28 cellular contexts compared by ENCODE assay signal in the genomic region with DNA sequence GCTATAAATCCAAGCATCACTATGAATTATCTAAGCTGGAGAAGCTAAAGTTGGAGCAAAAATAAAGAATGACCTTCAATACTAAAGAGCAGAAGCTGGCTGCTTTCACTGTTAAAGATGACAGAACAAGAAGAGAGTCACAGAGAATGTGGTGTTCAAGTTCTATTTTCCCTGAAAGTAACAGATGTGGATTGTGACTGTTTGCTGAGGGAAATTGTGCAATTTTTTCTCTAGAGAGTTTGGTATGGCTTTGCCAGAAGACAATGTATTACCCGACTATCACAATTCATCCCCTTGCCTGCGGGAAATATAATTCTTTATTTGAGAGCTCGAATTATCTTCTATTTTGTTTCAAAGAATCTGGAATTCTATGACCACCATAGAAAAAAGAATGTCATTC.
A peak's percentile ranks its signal among the peaks of the same experiment; 100 is the strongest.
DNase-seq lines count a peak whose midpoint lies in the region; TF ChIP-seq lines count a peak whose summit lies in the region.
"Had no signal": no experiment of that assay in that cellular context is flagged by ENCODE, and none has a peak within 500 bp of the region (broad histone marks: within the 10 kb centered on the region; RNA-seq: fewer than 3 reads in every experiment).

No MANE protein-coding gene starts in this region.

- no peak for TF ChIP-seq CTCF in fibroblast of pulmonary artery (IDR thresholded peaks at IDR 0.05; ENCODE audit: low read length, missing control alignments)

- peak; percentile 31 for DNase-seq in NCI-H1694 treated with DMSO at 0.1 percent for 48 hours (lab: John Stamatoyannopoulos, UW)
- no peak for DNase-seq in NCI-H1694 (lab: John Stamatoyannopoulos, UW)
- peak; percentile 14 for DNase-seq in SK-N-MC (ENCODE audit: low read depth, low spot score)
- peak; percentile 17 for DNase-seq in fibroblast of pulmonary artery (ENCODE audit: low read depth)
- DNase-seq in stromal cell of bone marrow (ENCODE audit: low read depth) = peak; percentile 6
- no peak for DNase-seq in HuH-7.5 (ENCODE audit: low spot score)
- no peak for DNase-seq in COLO829 (ENCODE audit: low spot score)
- DNase-seq in NCI-H82 (lab: John Stamatoyannopoulos, UW) = no peak
- DNase-seq: activated CD4-positive, alpha-beta T cell treated with anti-CD3 and anti-CD28 coated beads for 36 hours; activated naive CD4-positive, alpha-beta T cell treated with Interleukin-2 at 50 U/mL for 16 hours; activated T-cell treated with anti-CD3 and anti-CD28 coated beads, Interleukin-2, amount 50 U/mL, for 4 hours; amygdala; caudate nucleus; COR-L47; DMS79 treated with DMSO at 0.1 percent for 48 hours; foreskin melanocyte; kidney; mammary epithelial cell; NCI-H1417 treated with DMSO at 0.1 percent for 48 hours; NCI-H526 treated with DMSO at 0.1 percent for 48 hours; nucleus accumbens; OCI-M1; spleen; stimulated activated CD4-positive, alpha-beta T cell treated with anti-CD3 and anti-CD28 coated beads, Interleukin-4, amount 100 ng/mL, for 24 hours; stimulated activated naive CD4-positive, alpha-beta T cell treated with Interleukin-2 at 50 U/mL for 16 hours; tibial artery had no signal

- H3K9me3 ChIP-seq in SK-N-MC (ENCODE audit: low read depth, low read length) = no peaks in the 10 kb centered on the region
- H3K9me3 ChIP-seq: spleen, tibial artery had no signal

- H3K4me3 ChIP-seq in SK-N-MC (0 out of 2 replicates have a peak overlapping the region, but pooled peaks have one; percentile 7), fibroblast of pulmonary artery (replicated peaks; ENCODE audit: low read depth, low read length) (no peak overlapping the region)
- H3K4me3 ChIP-seq: GM12878, spleen, tibial artery had no signal

- H3K36me3 ChIP-seq in SK-N-MC (ENCODE audit: insufficient read depth, low read length) = no peaks in the 10 kb centered on the region
- H3K36me3 ChIP-seq: spleen, tibial artery had no signal

- no peak overlapping the region for H3K9ac ChIP-seq in SK-N-MC (ENCODE audit: insufficient read length)

- H3K27ac ChIP-seq in SK-N-MC = no peak overlapping the region
- H3K27ac ChIP-seq: 22Rv1, spleen, tibial artery had no signal

Comparison
In these comparisons a context has a peak if more than half of its experiments do, and no peak if none do; other contexts are left out.
1. DNase-seq: peak in NCI-H1694 treated with DMSO at 0.1 percent for 48 hours (single experiment), SK-N-MC (single experiment), fibroblast of pulmonary artery (single experiment) and stromal cell of bone marrow (single experiment); none in NCI-H1694 (single experiment), HuH-7.5 (single experiment), COLO829 (single experiment) and NCI-H82 (single experiment).